20 cellular contexts compared by ENCODE assay signal in the genomic region with DNA sequence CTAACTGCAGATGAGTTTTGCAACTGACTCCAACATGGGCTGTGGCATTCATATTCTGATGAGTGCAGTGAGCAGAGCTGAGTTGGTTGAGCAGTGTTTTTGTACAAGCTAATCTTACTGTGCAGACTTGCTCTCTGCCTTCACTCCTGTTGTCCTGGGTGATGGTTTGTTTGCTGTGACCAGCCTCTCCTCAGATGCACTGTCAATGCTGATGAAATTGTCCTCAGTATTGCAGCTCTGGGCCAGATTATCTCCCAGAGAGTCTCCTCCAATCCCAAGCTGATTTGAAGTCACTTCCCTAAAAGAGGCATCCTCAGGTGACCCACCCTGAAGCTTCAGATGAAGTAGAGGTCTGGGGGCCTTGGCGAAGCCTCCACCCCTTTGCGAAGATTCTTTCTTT.
DNase-seq lines count a peak whose midpoint lies in the region; ATAC-seq and TF ChIP-seq lines count a peak whose summit lies in the region.
"Had no signal": no experiment of that assay in that cellular context is flagged by ENCODE, and none has a peak within 500 bp of the region (broad histone marks: within the 10 kb centered on the region; RNA-seq: fewer than 3 reads in every experiment).

No MANE protein-coding gene starts in this region.

- H3T11ph ChIP-seq in H9 (ENCODE audit: low read length): peak overlapping the region; percentile 22

- peaks cover 6% of the 10 kb centered on the region; the same call in 1 of the 2 replicates for H3K4me1 ChIP-seq in H9 (ENCODE audit: insufficient read depth, low read length)

- H3K27me3 ChIP-seq in H9 (ENCODE audit: insufficient read depth, low read length): no peaks in the 10 kb centered on the region
- H3K27me3 ChIP-seq: BLaER1 treated with 17β-estradiol and CSF1 and Interleukin-3, amounts not matched to agents 10 nM and 100 nM had no signal

- no peaks in the 10 kb centered on the region for H3K36me3 Mint-ChIP-seq in H9 (ENCODE audit: insufficient read depth in 1 of 3, low read depth in 3 of 3)
- peaks cover 10% of the 10 kb centered on the region for H3K36me3 Mint-ChIP-seq in Calu3 (ENCODE audit: insufficient read depth, unreplicated experiment)
- H3K36me3 Mint-ChIP-seq: CD4-positive, alpha-beta memory T cell had no signal

- intact Hi-C loops in Calu3 (cut with micrococcal nuclease; ENCODE audit: unreplicated experiment): loop anchor here (2.0 to 5.0 kb wide), 2 partner anchors 217 to 291 kb away; no protein-coding TSS in a partner anchor

- no peaks in the 10 kb centered on the region for H3K79me1 ChIP-seq in H9 (ENCODE audit: insufficient read depth, low read depth, low read length, poor library complexity, severe bottlenecking)

- no peak overlapping the region for H3K4ac ChIP-seq in H9 (ENCODE audit: low read depth, low read length)

- no peak overlapping the region for H2BK5ac ChIP-seq in H9 (ENCODE audit: insufficient read length, low read length)

- CTCF ChIA-PET in Calu3 (lab: Charles Lee): interaction anchor here (0.6 kb wide), 2 partner anchors 215 to 636 kb away, joined by 4 to 7 read pairs; no protein-coding TSS in a partner anchor

- H3K4me1 Mint-ChIP-seq in H9: peaks cover 28 to 31% of the 10 kb centered on the region in 2 experiments
- peaks cover 36% of the 10 kb centered on the region for H3K4me1 Mint-ChIP-seq in Calu3 (ENCODE audit: low read depth, unreplicated experiment)
- H3K4me1 Mint-ChIP-seq: CD4-positive, alpha-beta memory T cell had no signal

- H3K27ac Mint-ChIP-seq in H9 (no peak overlapping the region), Calu3 (ENCODE audit: unreplicated experiment) (no peak overlapping the region)
- H3K27ac Mint-ChIP-seq: CD4-positive, alpha-beta memory T cell had no signal

- H4K5ac ChIP-seq in H9 (ENCODE audit: insufficient read length, low read depth, low read length): no peak overlapping the region

- H2BK15ac ChIP-seq in H9 (ENCODE audit: low read depth, low read length): no peak overlapping the region

- no peak overlapping the region for H2BK12ac ChIP-seq in H9 (ENCODE audit: insufficient read length, low read depth, low read length)

- H3K14ac ChIP-seq in H9 (ENCODE audit: insufficient read depth, low read length): no peak overlapping the region

- H4K8ac ChIP-seq in H9 (replicated peaks; ENCODE audit: insufficient read length, low read depth, low read length): no peak overlapping the region

- H3K27me3 Mint-ChIP-seq in H9 (ENCODE audit: low read depth) (no peaks in the 10 kb centered on the region; the same call in 1 of the 2 replicates), Calu3 (ENCODE audit: unreplicated experiment) (no peaks in the 10 kb centered on the region)
- H3K27me3 Mint-ChIP-seq: CD4-positive, alpha-beta memory T cell had no signal

- no peak overlapping the region for H3K18ac ChIP-seq in H9 (ENCODE audit: insufficient read length, low read depth, low read length)

- no peak overlapping the region for H2BK20ac ChIP-seq in H9 (ENCODE audit: low read depth, low read length, poor library complexity, severe bottlenecking)

- H3K79me2 ChIP-seq in H9 (ENCODE audit: insufficient read depth, low read length): no peaks in the 10 kb centered on the region

- WGBS in H9 (ENCODE audit: extremely low coverage, insufficient read length, low lambda C conversion rate): no CpG with 5 or more reads among the region's 2 CpGs

- ATAC-seq in GM21367 (IDR thresholded peaks at IDR 0.05; ENCODE audit: unreplicated experiment): no peak

- no peak overlapping the region for H2BK120ac ChIP-seq in H9 (ENCODE audit: low read depth, low read length, poor library complexity, severe bottlenecking)

- H3K56ac ChIP-seq in H9 (ENCODE audit: insufficient read length, low read depth, low read length): no peak overlapping the region

- H3K4me3 Mint-ChIP-seq in H9 (no peak overlapping the region), Calu3 (ENCODE audit: low read depth, unreplicated experiment) (no peak overlapping the region)
- H3K4me3 Mint-ChIP-seq: CD4-positive, alpha-beta memory T cell had no signal

- H3K9me3 Mint-ChIP-seq in H9 (no peaks in the 10 kb centered on the region; a peak in 1 of 5 replicates), Calu3 (ENCODE audit: low read depth, unreplicated experiment) (no peaks in the 10 kb centered on the region)

- DNase-seq in AG20443 (ENCODE audit: low spot score) (peak; percentile 18), H9 (no peak), fibroblast of gingiva (ENCODE audit: low read depth) (peak; percentile 32), NCI-H1092 treated with DMSO at 0.1 percent for 48 hours (lab: John Stamatoyannopoulos, UW) (no peak), Calu3 (no peak)
- DNase-seq: CD4-positive, alpha-beta memory T cell; DMS153; GDM1; MM.1S; NCI-H1048; NCI-H1436; NCI-H2029; NCI-H226; NCI-H510A treated with DMSO at 0.1 percent for 48 hours; SIG-M5; SK-N-SH had no signal

- H3K27ac ChIP-seq in H9 (ENCODE audit: insufficient read length, low read depth, low read length) (no peak overlapping the region), VCaP (peak overlapping the region; percentile 90)
- H3K27ac ChIP-seq: BLaER1 treated with 17β-estradiol and CSF1 and Interleukin-3, amounts not matched to agents 10 nM and 100 nM; RWPE1 had no signal

- H2AFZ ChIP-seq in H9 (ENCODE audit: low read length): no peak overlapping the region

- H3K9me3 ChIP-seq in H9 (ENCODE audit: control insufficient read depth, low read depth, low read length): no peaks in the 10 kb centered on the region
- H3K9me3 ChIP-seq: BLaER1 treated with 17β-estradiol and CSF1 and Interleukin-3, amounts not matched to agents 10 nM and 100 nM; SK-N-SH had no signal

- H3K23me2 ChIP-seq in H9 (ENCODE audit: insufficient read length, low read depth, low read length, poor library complexity, severe bottlenecking): no peaks in the 10 kb centered on the region

- H3K9ac ChIP-seq in H9 (ENCODE audit: extremely low read depth, insufficient read length, low read length): no peak overlapping the region
- H3K9ac ChIP-seq: BLaER1 treated with 17β-estradiol and CSF1 and Interleukin-3, amounts not matched to agents 10 nM and 100 nM; SK-N-SH had no signal

- H2AK5ac ChIP-seq in H9 (ENCODE audit: insufficient read length, low read length): no peak overlapping the region

- BruUV-seq in Calu3 (replicated peaks; lab: Mats Ljungman, UMichigan): no TSS peak

- H3K23ac ChIP-seq in H9 (ENCODE audit: insufficient read length, low read depth, low read length): no peak overlapping the region

- H3K4me2 ChIP-seq in H9 (ENCODE audit: insufficient read depth, insufficient read length, low read length): no peak overlapping the region
- H3K4me2 ChIP-seq: SK-N-SH had no signal

- H4K91ac ChIP-seq in H9 (ENCODE audit: insufficient read length, low read depth, low read length): no peak overlapping the region

- no peaks in the 10 kb centered on the region for H4K20me1 ChIP-seq in H9 (ENCODE audit: control insufficient read depth, insufficient read depth, insufficient read length)
- H4K20me1 ChIP-seq: BLaER1 treated with 17β-estradiol and CSF1 and Interleukin-3, amounts not matched to agents 10 nM and 100 nM had no signal

- TF ChIP-seq CTCF in H9 (conservative IDR thresholded peaks at IDR 0.05) (no peak), VCaP (conservative IDR thresholded peaks at IDR 0.05) (no peak), Calu3 (IDR thresholded peaks at IDR 0.05; ENCODE audit: unreplicated experiment) (no peak)

Comparison
In these comparisons a context has a peak if more than half of its experiments do, and no peak if none do; other contexts are left out.
1. DNase-seq: peak in AG20443 (single experiment) and fibroblast of gingiva (single experiment); none in H9 (single experiment), NCI-H1092 treated with DMSO at 0.1 percent for 48 hours (single experiment) and Calu3 (single experiment).